In the genomic region with DNA sequence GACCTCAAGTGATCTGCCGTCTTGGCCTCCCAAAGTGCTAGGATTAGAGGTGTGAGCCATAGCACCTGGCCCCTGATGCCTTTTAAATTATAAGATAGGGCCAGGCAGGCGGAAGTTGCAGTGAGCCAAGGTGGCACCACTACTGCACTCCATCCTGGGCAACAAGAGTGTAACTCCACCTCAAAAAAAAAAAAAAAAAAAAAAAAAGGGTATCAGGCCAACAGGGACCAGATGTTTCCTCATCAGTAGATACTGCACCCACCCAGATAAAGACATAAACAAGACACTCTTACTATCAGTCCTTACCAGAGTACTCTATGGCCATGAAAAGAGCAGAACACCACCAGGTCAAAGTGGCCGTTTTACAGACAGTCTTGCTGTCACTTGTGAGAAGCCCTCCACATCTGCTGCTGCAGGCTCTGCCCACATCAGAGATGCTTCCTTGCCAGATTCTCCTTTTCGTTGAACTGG, we compare ENCODE assay signal across 1 cellular context.
TF ChIP-seq lines count a peak whose summit lies in the region.

No MANE protein-coding gene starts in this region.

TF ChIP-seq in K562, 482 proteins besides CTCF, POLR2A, EP300 and RAD21 (continued from another document and continues in another):
- TF ChIP-seq, protein P1, sequence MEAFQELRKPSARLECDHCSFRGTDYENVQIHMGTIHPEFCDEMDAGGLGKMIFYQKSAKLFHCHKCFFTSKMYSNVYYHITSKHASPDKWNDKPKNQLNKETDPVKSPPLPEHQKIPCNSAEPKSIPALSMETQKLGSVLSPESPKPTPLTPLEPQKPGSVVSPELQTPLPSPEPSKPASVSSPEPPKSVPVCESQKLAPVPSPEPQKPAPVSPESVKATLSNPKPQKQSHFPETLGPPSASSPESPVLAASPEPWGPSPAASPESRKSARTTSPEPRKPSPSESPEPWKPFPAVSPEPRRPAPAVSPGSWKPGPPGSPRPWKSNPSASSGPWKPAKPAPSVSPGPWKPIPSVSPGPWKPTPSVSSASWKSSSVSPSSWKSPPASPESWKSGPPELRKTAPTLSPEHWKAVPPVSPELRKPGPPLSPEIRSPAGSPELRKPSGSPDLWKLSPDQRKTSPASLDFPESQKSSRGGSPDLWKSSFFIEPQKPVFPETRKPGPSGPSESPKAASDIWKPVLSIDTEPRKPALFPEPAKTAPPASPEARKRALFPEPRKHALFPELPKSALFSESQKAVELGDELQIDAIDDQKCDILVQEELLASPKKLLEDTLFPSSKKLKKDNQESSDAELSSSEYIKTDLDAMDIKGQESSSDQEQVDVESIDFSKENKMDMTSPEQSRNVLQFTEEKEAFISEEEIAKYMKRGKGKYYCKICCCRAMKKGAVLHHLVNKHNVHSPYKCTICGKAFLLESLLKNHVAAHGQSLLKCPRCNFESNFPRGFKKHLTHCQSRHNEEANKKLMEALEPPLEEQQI (IDR thresholded peaks at IDR 0.05) = no peak; the same call in 1 of the 2 replicates
- TF ChIP-seq ZSCAN32 (CRISPR knock-in tag; IDR thresholded peaks at IDR 0.05) = no peak
- TF ChIP-seq ZNF280A (IDR thresholded peaks at IDR 0.05; ENCODE audit: low read depth, partially characterized antibody) = no peak
- TF ChIP-seq ZNF408 (CRISPR knock-in tag; IDR thresholded peaks at IDR 0.05; ENCODE audit: low read depth) = no peak
- peak; percentile 100 for TF ChIP-seq CC2D1A (IDR thresholded peaks at IDR 0.05)
- TF ChIP-seq, protein P2, sequence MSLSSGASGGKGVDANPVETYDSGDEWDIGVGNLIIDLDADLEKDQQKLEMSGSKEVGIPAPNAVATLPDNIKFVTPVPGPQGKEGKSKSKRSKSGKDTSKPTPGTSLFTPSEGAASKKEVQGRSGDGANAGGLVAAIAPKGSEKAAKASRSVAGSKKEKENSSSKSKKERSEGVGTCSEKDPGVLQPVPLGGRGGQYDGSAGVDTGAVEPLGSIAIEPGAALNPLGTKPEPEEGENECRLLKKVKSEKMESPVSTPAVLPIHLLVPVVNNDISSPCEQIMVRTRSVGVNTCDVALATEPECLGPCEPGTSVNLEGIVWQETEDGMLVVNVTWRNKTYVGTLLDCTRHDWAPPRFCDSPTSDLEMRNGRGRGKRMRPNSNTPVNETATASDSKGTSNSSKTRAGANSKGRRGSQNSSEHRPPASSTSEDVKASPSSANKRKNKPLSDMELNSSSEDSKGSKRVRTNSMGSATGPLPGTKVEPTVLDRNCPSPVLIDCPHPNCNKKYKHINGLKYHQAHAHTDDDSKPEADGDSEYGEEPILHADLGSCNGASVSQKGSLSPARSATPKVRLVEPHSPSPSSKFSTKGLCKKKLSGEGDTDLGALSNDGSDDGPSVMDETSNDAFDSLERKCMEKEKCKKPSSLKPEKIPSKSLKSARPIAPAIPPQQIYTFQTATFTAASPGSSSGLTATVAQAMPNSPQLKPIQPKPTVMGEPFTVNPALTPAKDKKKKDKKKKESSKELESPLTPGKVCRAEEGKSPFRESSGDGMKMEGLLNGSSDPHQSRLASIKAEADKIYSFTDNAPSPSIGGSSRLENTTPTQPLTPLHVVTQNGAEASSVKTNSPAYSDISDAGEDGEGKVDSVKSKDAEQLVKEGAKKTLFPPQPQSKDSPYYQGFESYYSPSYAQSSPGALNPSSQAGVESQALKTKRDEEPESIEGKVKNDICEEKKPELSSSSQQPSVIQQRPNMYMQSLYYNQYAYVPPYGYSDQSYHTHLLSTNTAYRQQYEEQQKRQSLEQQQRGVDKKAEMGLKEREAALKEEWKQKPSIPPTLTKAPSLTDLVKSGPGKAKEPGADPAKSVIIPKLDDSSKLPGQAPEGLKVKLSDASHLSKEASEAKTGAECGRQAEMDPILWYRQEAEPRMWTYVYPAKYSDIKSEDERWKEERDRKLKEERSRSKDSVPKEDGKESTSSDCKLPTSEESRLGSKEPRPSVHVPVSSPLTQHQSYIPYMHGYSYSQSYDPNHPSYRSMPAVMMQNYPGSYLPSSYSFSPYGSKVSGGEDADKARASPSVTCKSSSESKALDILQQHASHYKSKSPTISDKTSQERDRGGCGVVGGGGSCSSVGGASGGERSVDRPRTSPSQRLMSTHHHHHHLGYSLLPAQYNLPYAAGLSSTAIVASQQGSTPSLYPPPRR (CRISPR knock-in tag; IDR thresholded peaks at IDR 0.05; ENCODE audit: borderline replicate concordance) = no peak
- TF ChIP-seq HMG20B (CRISPR knock-in tag; IDR thresholded peaks at IDR 0.05) = no peak
- no peak for TF ChIP-seq ZBED1 (IDR thresholded peaks at IDR 0.05)
- TF ChIP-seq YBX1 (IDR thresholded peaks at IDR 0.05) = no peak
- TF ChIP-seq FOXK1 (CRISPR knock-in tag; IDR thresholded peaks at IDR 0.05; ENCODE audit: borderline replicate concordance) = no peak
- peak; percentile 29; the same call in 1 of the 2 replicates for TF ChIP-seq ZBTB9 (CRISPR knock-in tag; IDR thresholded peaks at IDR 0.05)
- TF ChIP-seq ZNF551 (CRISPR knock-in tag; IDR thresholded peaks at IDR 0.05) = no peak
- no peak for TF ChIP-seq NFE2L1 (tag; IDR thresholded peaks at IDR 0.05; ENCODE audit: borderline replicate concordance, low read depth)
- TF ChIP-seq JUND (IDR thresholded peaks at IDR 0.05; ENCODE audit: borderline replicate concordance, low read depth, low read length) = peak; percentile 59; the same call in 1 of the 2 replicates
- TF ChIP-seq JUND (tag; IDR thresholded peaks at IDR 0.05; ENCODE audit: borderline replicate concordance, low read depth, low read length) = peak; percentile 47; the same call in 1 of the 3 replicates
- no peak for TF ChIP-seq HDAC8 (tag; IDR thresholded peaks at IDR 0.05)
- no peak for TF ChIP-seq RFX1 (IDR thresholded peaks at IDR 0.05)
- TF ChIP-seq, protein P3, sequence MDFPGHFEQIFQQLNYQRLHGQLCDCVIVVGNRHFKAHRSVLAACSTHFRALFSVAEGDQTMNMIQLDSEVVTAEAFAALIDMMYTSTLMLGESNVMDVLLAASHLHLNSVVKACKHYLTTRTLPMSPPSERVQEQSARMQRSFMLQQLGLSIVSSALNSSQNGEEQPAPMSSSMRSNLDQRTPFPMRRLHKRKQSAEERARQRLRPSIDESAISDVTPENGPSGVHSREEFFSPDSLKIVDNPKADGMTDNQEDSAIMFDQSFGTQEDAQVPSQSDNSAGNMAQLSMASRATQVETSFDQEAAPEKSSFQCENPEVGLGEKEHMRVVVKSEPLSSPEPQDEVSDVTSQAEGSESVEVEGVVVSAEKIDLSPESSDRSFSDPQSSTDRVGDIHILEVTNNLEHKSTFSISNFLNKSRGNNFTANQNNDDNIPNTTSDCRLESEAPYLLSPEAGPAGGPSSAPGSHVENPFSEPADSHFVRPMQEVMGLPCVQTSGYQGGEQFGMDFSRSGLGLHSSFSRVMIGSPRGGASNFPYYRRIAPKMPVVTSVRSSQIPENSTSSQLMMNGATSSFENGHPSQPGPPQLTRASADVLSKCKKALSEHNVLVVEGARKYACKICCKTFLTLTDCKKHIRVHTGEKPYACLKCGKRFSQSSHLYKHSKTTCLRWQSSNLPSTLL (IDR thresholded peaks at IDR 0.05) = no peak
- peak; percentile 88 for TF ChIP-seq ZNF584 (CRISPR knock-in tag; IDR thresholded peaks at IDR 0.05; ENCODE audit: low read depth)
- TF ChIP-seq ZBTB34 (CRISPR knock-in tag; IDR thresholded peaks at IDR 0.05) = no peak
- TF ChIP-seq FOXP1 (CRISPR knock-in tag; IDR thresholded peaks at IDR 0.05) = peak; percentile 84; the same call in 1 of the 2 replicates
- TF ChIP-seq IRF1 (CRISPR knock-in tag; IDR thresholded peaks at IDR 0.05; ENCODE audit: borderline replicate concordance) = no peak
- TF ChIP-seq, protein P4, sequence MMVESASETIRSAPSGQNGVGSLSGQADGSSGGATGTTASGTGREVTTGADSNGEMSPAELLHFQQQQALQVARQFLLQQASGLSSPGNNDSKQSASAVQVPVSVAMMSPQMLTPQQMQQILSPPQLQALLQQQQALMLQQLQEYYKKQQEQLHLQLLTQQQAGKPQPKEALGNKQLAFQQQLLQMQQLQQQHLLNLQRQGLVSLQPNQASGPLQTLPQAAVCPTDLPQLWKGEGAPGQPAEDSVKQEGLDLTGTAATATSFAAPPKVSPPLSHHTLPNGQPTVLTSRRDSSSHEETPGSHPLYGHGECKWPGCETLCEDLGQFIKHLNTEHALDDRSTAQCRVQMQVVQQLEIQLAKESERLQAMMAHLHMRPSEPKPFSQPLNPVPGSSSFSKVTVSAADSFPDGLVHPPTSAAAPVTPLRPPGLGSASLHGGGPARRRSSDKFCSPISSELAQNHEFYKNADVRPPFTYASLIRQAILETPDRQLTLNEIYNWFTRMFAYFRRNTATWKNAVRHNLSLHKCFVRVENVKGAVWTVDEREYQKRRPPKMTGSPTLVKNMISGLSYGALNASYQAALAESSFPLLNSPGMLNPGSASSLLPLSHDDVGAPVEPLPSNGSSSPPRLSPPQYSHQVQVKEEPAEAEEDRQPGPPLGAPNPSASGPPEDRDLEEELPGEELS (CRISPR knock-in tag; IDR thresholded peaks at IDR 0.05; ENCODE audit: borderline replicate concordance) = no peak
- TF ChIP-seq, protein P5, sequence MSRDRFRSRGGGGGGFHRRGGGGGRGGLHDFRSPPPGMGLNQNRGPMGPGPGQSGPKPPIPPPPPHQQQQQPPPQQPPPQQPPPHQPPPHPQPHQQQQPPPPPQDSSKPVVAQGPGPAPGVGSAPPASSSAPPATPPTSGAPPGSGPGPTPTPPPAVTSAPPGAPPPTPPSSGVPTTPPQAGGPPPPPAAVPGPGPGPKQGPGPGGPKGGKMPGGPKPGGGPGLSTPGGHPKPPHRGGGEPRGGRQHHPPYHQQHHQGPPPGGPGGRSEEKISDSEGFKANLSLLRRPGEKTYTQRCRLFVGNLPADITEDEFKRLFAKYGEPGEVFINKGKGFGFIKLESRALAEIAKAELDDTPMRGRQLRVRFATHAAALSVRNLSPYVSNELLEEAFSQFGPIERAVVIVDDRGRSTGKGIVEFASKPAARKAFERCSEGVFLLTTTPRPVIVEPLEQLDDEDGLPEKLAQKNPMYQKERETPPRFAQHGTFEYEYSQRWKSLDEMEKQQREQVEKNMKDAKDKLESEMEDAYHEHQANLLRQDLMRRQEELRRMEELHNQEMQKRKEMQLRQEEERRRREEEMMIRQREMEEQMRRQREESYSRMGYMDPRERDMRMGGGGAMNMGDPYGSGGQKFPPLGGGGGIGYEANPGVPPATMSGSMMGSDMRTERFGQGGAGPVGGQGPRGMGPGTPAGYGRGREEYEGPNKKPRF (IDR thresholded peaks at IDR 0.05; ENCODE audit: low read depth, low read length) = no peak
- TF ChIP-seq SETDB1 (IDR thresholded peaks at IDR 0.05; ENCODE audit: low read length) = no peak
- no peak for TF ChIP-seq ERF (CRISPR knock-in tag; IDR thresholded peaks at IDR 0.05)
- no peak for TF ChIP-seq ZNF140 (CRISPR knock-in tag; IDR thresholded peaks at IDR 0.05)
- TF ChIP-seq ATF1 (CRISPR knock-in tag; IDR thresholded peaks at IDR 0.05) = no peak
- TF ChIP-seq ATF1 (tag; IDR thresholded peaks at IDR 0.05) = peak; percentile 68
- TF ChIP-seq HNRNPUL1 (IDR thresholded peaks at IDR 0.05; ENCODE audit: low read length) = no peak
- peak in 1 of 2 experiments; percentile 93; a peak in 2 of 4 replicates for TF ChIP-seq ZNF639 (CRISPR knock-in tag; conservative IDR thresholded peaks at IDR 0.05 in 1 of 2, IDR thresholded peaks at IDR 0.05 in 1 of 2)
- TF ChIP-seq GTF2B (IDR thresholded peaks at IDR 0.05; ENCODE audit: extremely low read depth, insufficient read length) = no peak
- TF ChIP-seq TCF7L2 (IDR thresholded peaks at IDR 0.05; ENCODE audit: low read depth, low read length) = no peak
- no peak for TF ChIP-seq SRSF7 (optimal IDR thresholded peaks at IDR 0.05; ENCODE audit: low read depth, low read length)
- TF ChIP-seq PYGO2 (tag; IDR thresholded peaks at IDR 0.05) = peak; percentile 91
